In the genomic region with DNA sequence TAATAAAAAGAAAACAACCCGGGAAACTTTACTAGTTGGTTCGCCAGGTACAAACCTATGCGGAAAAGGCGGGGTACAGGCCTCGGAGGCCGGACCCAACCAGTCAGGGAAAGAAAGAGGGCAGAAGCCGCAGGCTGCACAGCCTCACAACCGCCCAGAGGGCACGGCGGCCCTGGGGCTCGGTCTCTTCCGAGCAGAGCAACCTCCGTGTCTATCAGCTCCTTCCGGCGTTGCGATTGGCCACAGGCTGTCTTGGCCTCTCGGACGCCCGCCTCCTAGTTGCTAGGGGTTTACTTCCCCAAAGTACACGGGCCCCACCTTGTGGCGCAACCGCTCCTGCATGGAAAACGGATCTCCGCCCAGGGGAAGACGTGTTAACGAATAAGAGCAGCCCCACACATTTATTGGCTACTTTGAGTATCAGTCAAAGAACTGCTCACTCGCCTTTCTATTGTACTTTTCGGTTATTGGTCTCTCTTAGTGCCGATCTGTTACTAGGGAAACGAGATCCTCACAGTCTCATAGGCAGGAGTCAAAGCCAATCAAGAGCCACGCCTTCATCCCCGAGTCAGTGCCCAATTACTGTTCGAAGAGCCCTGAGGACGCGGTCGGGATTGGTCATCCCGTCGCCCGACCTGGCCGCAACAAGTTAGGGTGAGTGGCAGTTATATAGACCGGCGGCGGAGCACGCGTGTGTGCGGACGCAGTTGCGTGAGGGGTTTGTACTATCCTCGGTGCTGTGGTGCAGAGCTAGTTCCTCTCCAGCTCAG, we compare ENCODE assay signal across 1 cellular context.
TF ChIP-seq lines count a peak whose summit lies in the region.

G3BP1 (plus strand) TSS at position 696 of the 770 bp plus-strand sequence. CDS start 14,667 bp downstream, outside the sequence.

TF ChIP-seq in HepG2, 621 proteins besides CTCF, POLR2A, EP300 and RAD21 (continued from another document and continues in another):
- TF ChIP-seq DBP (CRISPR knock-in tag; IDR thresholded peaks at IDR 0.05; ENCODE audit: not compliant biosample characterization) (no peak), SPEN (CRISPR knock-in tag; IDR thresholded peaks at IDR 0.05; ENCODE audit: low read depth) (no peak; the same call in none of the 2 replicates), ZNF260 (CRISPR knock-in tag; IDR thresholded peaks at IDR 0.05; ENCODE audit: borderline replicate concordance, low read depth) (no peak), REPIN1 (CRISPR knock-in tag; IDR thresholded peaks at IDR 0.05; ENCODE audit: borderline replicate concordance, low read depth) (peak; percentile 65; the same call in 1 of the 2 replicates), E2F5 (CRISPR knock-in tag; conservative IDR thresholded peaks at IDR 0.05) (0 out of 2 replicates have a peak, but pooled peaks have one; percentile 43), KDM2A (CRISPR knock-in tag; IDR thresholded peaks at IDR 0.05; ENCODE audit: borderline replicate concordance, low read depth) (peak; percentile 79), KDM5A (IDR thresholded peaks at IDR 0.05; ENCODE audit: borderline replicate concordance, low read length) (no peak), ZNF343 (CRISPR knock-in tag; IDR thresholded peaks at IDR 0.05) (no peak), TBX2 (CRISPR knock-in tag; IDR thresholded peaks at IDR 0.05; ENCODE audit: borderline replicate concordance) (peak; percentile 3), MTF1 (CRISPR knock-in tag; IDR thresholded peaks at IDR 0.05) (no peak), ZNF781 (CRISPR knock-in tag; IDR thresholded peaks at IDR 0.05; ENCODE audit: borderline replicate concordance, not compliant biosample characterization) (no peak), TFAP4 (IDR thresholded peaks at IDR 0.05; ENCODE audit: borderline replicate concordance, low read depth) (no peak; the same call in 1 of the 2 replicates), RNF2 (conservative IDR thresholded peaks at IDR 0.05; ENCODE audit: low read depth) (no peak), IRF9 (CRISPR knock-in tag; IDR thresholded peaks at IDR 0.05; ENCODE audit: borderline replicate concordance) (no peak), GLI4 (CRISPR knock-in tag; IDR thresholded peaks at IDR 0.05; ENCODE audit: borderline replicate concordance) (no peak), TOPORS (CRISPR knock-in tag; IDR thresholded peaks at IDR 0.05) (0 out of 2 replicates have a peak, but pooled peaks have one; percentile 39), AHDC1 (CRISPR knock-in tag; IDR thresholded peaks at IDR 0.05; ENCODE audit: borderline replicate concordance) (no peak; the same call in 1 of the 2 replicates), ZBTB46 (CRISPR knock-in tag; IDR thresholded peaks at IDR 0.05; ENCODE audit: borderline replicate concordance) (no peak), KDM3A (CRISPR knock-in tag; IDR thresholded peaks at IDR 0.05; ENCODE audit: low read depth) (0 out of 2 replicates have a peak, but pooled peaks have one; percentile 20), NR2F6 (IDR thresholded peaks at IDR 0.05) (no peak), NR2F6 (CRISPR knock-in tag; IDR thresholded peaks at IDR 0.05) (no peak), PAWR (CRISPR knock-in tag; IDR thresholded peaks at IDR 0.05; ENCODE audit: borderline replicate concordance) (no peak), ZNF879 (CRISPR knock-in tag; IDR thresholded peaks at IDR 0.05) (no peak), MAFK (conservative IDR thresholded peaks at IDR 0.05 in 1 of 2, IDR thresholded peaks at IDR 0.05 in 1 of 2; ENCODE audit: low read length in 2 of 2) (no peak; a peak in 1 of 4 replicates), ZNF704 (CRISPR knock-in tag; IDR thresholded peaks at IDR 0.05; ENCODE audit: borderline replicate concordance) (no peak)
- TF ChIP-seq, protein P1, sequence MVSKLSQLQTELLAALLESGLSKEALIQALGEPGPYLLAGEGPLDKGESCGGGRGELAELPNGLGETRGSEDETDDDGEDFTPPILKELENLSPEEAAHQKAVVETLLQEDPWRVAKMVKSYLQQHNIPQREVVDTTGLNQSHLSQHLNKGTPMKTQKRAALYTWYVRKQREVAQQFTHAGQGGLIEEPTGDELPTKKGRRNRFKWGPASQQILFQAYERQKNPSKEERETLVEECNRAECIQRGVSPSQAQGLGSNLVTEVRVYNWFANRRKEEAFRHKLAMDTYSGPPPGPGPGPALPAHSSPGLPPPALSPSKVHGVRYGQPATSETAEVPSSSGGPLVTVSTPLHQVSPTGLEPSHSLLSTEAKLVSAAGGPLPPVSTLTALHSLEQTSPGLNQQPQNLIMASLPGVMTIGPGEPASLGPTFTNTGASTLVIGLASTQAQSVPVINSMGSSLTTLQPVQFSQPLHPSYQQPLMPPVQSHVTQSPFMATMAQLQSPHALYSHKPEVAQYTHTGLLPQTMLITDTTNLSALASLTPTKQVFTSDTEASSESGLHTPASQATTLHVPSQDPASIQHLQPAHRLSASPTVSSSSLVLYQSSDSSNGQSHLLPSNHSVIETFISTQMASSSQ (IDR thresholded peaks at IDR 0.05; ENCODE audit: low read depth): peak; percentile 50; the same call in 1 of the 2 replicates
- TF ChIP-seq, protein P1 (CRISPR knock-in tag; IDR thresholded peaks at IDR 0.05; ENCODE audit: borderline replicate concordance): no peak; the same call in 1 of the 2 replicates
- TF ChIP-seq, protein P2, sequence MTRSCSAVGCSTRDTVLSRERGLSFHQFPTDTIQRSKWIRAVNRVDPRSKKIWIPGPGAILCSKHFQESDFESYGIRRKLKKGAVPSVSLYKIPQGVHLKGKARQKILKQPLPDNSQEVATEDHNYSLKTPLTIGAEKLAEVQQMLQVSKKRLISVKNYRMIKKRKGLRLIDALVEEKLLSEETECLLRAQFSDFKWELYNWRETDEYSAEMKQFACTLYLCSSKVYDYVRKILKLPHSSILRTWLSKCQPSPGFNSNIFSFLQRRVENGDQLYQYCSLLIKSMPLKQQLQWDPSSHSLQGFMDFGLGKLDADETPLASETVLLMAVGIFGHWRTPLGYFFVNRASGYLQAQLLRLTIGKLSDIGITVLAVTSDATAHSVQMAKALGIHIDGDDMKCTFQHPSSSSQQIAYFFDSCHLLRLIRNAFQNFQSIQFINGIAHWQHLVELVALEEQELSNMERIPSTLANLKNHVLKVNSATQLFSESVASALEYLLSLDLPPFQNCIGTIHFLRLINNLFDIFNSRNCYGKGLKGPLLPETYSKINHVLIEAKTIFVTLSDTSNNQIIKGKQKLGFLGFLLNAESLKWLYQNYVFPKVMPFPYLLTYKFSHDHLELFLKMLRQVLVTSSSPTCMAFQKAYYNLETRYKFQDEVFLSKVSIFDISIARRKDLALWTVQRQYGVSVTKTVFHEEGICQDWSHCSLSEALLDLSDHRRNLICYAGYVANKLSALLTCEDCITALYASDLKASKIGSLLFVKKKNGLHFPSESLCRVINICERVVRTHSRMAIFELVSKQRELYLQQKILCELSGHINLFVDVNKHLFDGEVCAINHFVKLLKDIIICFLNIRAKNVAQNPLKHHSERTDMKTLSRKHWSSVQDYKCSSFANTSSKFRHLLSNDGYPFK (CRISPR knock-in tag; IDR thresholded peaks at IDR 0.05; ENCODE audit: borderline replicate concordance): peak; percentile 53; the same call in 1 of the 2 replicates
- TF ChIP-seq, protein P3, sequence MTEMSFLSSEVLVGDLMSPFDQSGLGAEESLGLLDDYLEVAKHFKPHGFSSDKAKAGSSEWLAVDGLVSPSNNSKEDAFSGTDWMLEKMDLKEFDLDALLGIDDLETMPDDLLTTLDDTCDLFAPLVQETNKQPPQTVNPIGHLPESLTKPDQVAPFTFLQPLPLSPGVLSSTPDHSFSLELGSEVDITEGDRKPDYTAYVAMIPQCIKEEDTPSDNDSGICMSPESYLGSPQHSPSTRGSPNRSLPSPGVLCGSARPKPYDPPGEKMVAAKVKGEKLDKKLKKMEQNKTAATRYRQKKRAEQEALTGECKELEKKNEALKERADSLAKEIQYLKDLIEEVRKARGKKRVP (CRISPR knock-in tag; IDR thresholded peaks at IDR 0.05): peak in 1 of 2 experiments; percentile 70; a peak in 2 of 4 replicates
